ENCODE assay signal across 1 cellular context in the genomic region with DNA sequence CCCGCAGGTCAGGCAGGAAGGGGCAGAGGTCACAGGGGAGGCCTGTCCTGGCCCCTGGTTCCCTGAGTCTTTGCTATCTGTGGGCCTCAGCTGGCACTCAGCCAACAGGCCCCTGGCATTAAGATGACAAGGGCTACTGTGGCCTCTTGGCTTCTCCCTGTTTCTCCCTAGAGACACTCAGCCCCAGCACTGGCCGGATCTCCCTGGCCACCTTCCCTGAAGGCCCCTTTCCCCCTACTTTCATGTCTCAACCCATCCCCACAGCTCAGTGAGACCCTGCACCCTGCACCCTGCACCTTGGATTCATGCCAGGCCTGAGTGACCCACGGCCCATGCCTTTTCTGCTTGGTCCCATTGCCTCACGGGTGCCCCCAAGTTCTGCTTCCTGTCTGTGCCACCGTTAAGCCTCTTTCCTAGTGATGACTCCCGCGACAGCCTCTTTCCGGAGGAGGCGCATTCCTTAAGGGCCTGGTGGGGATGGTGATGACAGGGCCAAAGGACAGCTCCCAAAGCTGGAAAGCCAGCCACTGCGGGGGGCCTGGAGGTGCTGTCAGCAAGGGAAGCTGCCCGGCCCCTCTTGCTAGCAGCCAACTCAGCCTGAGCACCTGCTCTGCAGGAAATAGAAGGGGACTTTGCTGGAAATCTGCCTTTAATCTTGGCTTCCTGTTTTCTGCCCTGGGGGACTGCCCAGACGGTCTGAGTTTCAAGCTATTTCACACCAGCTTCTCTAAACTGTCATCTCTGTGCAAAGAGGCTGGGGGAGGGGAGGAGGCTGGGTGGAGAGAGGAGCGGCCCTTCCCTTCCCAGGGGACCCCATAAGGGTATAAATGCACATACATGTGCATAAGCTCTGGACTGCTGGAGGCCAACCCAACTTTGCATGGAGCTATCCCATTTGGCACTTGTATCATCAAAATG.
TF ChIP-seq lines count a peak whose summit lies in the region.

No MANE protein-coding gene starts in this region.

TF ChIP-seq in HEK293, 187 proteins besides CTCF, POLR2A, EP300 and RAD21 (continued from another document):
- TF ChIP-seq, protein P1, sequence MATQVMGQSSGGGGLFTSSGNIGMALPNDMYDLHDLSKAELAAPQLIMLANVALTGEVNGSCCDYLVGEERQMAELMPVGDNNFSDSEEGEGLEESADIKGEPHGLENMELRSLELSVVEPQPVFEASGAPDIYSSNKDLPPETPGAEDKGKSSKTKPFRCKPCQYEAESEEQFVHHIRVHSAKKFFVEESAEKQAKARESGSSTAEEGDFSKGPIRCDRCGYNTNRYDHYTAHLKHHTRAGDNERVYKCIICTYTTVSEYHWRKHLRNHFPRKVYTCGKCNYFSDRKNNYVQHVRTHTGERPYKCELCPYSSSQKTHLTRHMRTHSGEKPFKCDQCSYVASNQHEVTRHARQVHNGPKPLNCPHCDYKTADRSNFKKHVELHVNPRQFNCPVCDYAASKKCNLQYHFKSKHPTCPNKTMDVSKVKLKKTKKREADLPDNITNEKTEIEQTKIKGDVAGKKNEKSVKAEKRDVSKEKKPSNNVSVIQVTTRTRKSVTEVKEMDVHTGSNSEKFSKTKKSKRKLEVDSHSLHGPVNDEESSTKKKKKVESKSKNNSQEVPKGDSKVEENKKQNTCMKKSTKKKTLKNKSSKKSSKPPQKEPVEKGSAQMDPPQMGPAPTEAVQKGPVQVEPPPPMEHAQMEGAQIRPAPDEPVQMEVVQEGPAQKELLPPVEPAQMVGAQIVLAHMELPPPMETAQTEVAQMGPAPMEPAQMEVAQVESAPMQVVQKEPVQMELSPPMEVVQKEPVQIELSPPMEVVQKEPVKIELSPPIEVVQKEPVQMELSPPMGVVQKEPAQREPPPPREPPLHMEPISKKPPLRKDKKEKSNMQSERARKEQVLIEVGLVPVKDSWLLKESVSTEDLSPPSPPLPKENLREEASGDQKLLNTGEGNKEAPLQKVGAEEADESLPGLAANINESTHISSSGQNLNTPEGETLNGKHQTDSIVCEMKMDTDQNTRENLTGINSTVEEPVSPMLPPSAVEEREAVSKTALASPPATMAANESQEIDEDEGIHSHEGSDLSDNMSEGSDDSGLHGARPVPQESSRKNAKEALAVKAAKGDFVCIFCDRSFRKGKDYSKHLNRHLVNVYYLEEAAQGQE (tag by site-specific recombination; IDR thresholded peaks at IDR 0.05) = peak; percentile 70
- TF ChIP-seq GLIS2 (tag by site-specific recombination; IDR thresholded peaks at IDR 0.05) (peak; percentile 48; the same call in 1 of the 2 replicates), ZNF394 (tag by site-specific recombination; IDR thresholded peaks at IDR 0.05; ENCODE audit: borderline replicate concordance) (0 out of 2 replicates have a peak, but pooled peaks have one; percentile 16), ZNF433 (tag by site-specific recombination; IDR thresholded peaks at IDR 0.05; ENCODE audit: low read depth) (no peak), ZNF184 (tag by site-specific recombination; IDR thresholded peaks at IDR 0.05) (peak; percentile 34; the same call in 1 of the 2 replicates), ZNF335 (tag by site-specific recombination; conservative IDR thresholded peaks at IDR 0.05) (no peak), ZNF664 (tag by site-specific recombination; IDR thresholded peaks at IDR 0.05) (no peak), ZSCAN4 (tag by site-specific recombination; IDR thresholded peaks at IDR 0.05) (no peak), GFI1B (tag by site-specific recombination; IDR thresholded peaks at IDR 0.05) (no peak), ZNF473 (tag by site-specific recombination; IDR thresholded peaks at IDR 0.05) (no peak), ZNF529 (tag by site-specific recombination; IDR thresholded peaks at IDR 0.05; ENCODE audit: insufficient replicate concordance) (no peak), ZNF701 (tag by site-specific recombination; IDR thresholded peaks at IDR 0.05) (no peak), ZIC2 (tag by site-specific recombination; IDR thresholded peaks at IDR 0.05) (peak; percentile 41; the same call in 1 of the 2 replicates), ZNF155 (tag by site-specific recombination; IDR thresholded peaks at IDR 0.05) (no peak), BCL6B (tag by site-specific recombination; IDR thresholded peaks at IDR 0.05) (no peak), GLIS1 (tag by site-specific recombination; IDR thresholded peaks at IDR 0.05) (peak; percentile 78), ZNF792 (tag by site-specific recombination; IDR thresholded peaks at IDR 0.05) (no peak), ZNF645 (tag by site-specific recombination; IDR thresholded peaks at IDR 0.05) (no peak), BCL11B (tag by site-specific recombination; IDR thresholded peaks at IDR 0.05; ENCODE audit: low read depth) (no peak), ZNF2 (tag by site-specific recombination; IDR thresholded peaks at IDR 0.05) (no peak), OSR2 (tag by site-specific recombination; IDR thresholded peaks at IDR 0.05) (peak; percentile 54), ZNF629 (tag by site-specific recombination; IDR thresholded peaks at IDR 0.05) (no peak), ZNF248 (tag by site-specific recombination; IDR thresholded peaks at IDR 0.05) (no peak), ZNF274 (IDR thresholded peaks at IDR 0.05; ENCODE audit: low read length) (no peak), ZNF274 (tag by site-specific recombination; IDR thresholded peaks at IDR 0.05; ENCODE audit: borderline replicate concordance) (no peak), ZNF623 (tag by site-specific recombination; IDR thresholded peaks at IDR 0.05) (no peak), ZNF548 (tag by site-specific recombination; IDR thresholded peaks at IDR 0.05) (no peak), ZNF624 (tag by site-specific recombination; IDR thresholded peaks at IDR 0.05) (no peak), REPIN1 (tag by site-specific recombination; IDR thresholded peaks at IDR 0.05; ENCODE audit: low read depth) (no peak), IKZF3 (tag by site-specific recombination; IDR thresholded peaks at IDR 0.05) (no peak), ZNF561 (tag by site-specific recombination; IDR thresholded peaks at IDR 0.05; ENCODE audit: borderline replicate concordance) (no peak), ZNF843 (tag by site-specific recombination; IDR thresholded peaks at IDR 0.05) (no peak), ZNF777 (tag by site-specific recombination; IDR thresholded peaks at IDR 0.05; ENCODE audit: borderline replicate concordance) (no peak), ZNF639 (tag by site-specific recombination; IDR thresholded peaks at IDR 0.05) (no peak)
- TF ChIP-seq, protein P2, sequence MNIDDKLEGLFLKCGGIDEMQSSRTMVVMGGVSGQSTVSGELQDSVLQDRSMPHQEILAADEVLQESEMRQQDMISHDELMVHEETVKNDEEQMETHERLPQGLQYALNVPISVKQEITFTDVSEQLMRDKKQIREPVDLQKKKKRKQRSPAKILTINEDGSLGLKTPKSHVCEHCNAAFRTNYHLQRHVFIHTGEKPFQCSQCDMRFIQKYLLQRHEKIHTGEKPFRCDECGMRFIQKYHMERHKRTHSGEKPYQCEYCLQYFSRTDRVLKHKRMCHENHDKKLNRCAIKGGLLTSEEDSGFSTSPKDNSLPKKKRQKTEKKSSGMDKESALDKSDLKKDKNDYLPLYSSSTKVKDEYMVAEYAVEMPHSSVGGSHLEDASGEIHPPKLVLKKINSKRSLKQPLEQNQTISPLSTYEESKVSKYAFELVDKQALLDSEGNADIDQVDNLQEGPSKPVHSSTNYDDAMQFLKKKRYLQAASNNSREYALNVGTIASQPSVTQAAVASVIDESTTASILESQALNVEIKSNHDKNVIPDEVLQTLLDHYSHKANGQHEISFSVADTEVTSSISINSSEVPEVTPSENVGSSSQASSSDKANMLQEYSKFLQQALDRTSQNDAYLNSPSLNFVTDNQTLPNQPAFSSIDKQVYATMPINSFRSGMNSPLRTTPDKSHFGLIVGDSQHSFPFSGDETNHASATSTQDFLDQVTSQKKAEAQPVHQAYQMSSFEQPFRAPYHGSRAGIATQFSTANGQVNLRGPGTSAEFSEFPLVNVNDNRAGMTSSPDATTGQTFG (tag by site-specific recombination; IDR thresholded peaks at IDR 0.05; ENCODE audit: borderline replicate concordance) = 0 out of 2 replicates have a peak, but pooled peaks have one; percentile 20
- TF ChIP-seq, protein P3, sequence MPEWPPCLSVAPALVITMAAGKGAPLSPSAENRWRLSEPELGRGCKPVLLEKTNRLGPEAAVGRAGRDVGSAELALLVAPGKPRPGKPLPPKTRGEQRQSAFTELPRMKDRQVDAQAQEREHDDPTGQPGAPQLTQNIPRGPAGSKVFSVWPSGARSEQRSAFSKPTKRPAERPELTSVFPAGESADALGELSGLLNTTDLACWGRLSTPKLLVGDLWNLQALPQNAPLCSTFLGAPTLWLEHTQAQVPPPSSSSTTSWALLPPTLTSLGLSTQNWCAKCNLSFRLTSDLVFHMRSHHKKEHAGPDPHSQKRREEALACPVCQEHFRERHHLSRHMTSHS (tag by site-specific recombination; IDR thresholded peaks at IDR 0.05) = no peak
